Comparison of ENCODE assay signal across 19 cellular contexts in the genomic region with DNA sequence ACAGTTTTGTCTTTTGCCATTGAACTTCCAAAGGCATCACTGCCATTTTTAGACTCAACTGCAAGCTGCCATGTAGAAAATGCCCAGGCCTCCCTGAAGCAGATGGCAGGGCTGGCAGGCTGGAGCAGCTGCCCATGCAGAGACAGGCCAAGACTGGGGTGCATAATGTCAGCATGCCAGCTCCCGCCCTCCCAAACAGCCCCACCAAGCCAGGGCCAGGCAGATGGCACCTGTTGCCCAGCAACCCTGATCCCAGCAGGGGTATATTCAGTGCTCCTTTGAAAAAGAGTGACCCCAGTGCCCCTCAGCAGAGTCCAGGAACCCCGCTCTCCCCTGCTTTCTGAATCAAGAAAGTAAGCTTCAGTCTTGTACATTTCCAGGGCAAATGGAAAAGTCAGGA. TPM values are rescaled to one million over a fixed set of nuclear protein-coding genes. Genes with fewer than 3 reads are reported as not detected.
DNase-seq lines count a peak whose midpoint lies in the region; ATAC-seq and TF ChIP-seq lines count a peak whose summit lies in the region.
"Had no signal": no experiment of that assay in that cellular context is flagged by ENCODE, and none has a peak within 500 bp of the region (broad histone marks: within the 10 kb centered on the region; RNA-seq: fewer than 3 reads in every experiment).

No MANE protein-coding gene starts in this region.

- H3K27ac Mint-ChIP-seq in naive thymus-derived CD4-positive, alpha-beta T cell: no peak overlapping the region
- H3K27ac Mint-ChIP-seq in type B pancreatic cell: no peak overlapping the region
- H3K27ac Mint-ChIP-seq: IgD-negative memory B cell had no signal

- peaks cover 0 to 20% (median 11%) of the 10 kb centered on the region in 11 donors for H3K9me3 Mint-ChIP-seq in naive thymus-derived CD4-positive, alpha-beta T cell
- peaks cover 7% of the 10 kb centered on the region for H3K9me3 Mint-ChIP-seq in type B pancreatic cell

- H3K4me3 ChIP-seq in dorsolateral prefrontal cortex: peak overlapping the region in 4 of 59 donors; percentile 6 to 22 (median 12)
- H3K4me3 ChIP-seq in stomach smooth muscle (ENCODE audit: low read length in 2 of 2): peak overlapping the region in 1 of 2 donors; percentile 44
- H3K4me3 ChIP-seq in osteoblast (ENCODE audit: insufficient read depth, low read length): no peak overlapping the region
- no peak overlapping the region for H3K4me3 ChIP-seq in naive thymus-derived CD4-positive, alpha-beta T cell (ENCODE audit: low read length)
- H3K4me3 ChIP-seq: SK-N-MC, spleen had no signal

- no peaks in the 10 kb centered on the region for H3K27me3 ChIP-seq in dorsolateral prefrontal cortex
- H3K27me3 ChIP-seq in stomach smooth muscle (ENCODE audit: control insufficient read depth in 1 of 2, insufficient read depth in 2 of 2, low read length in 2 of 2): no peaks in the 10 kb centered on the region
- H3K27me3 ChIP-seq in osteoblast (ENCODE audit: insufficient read depth, low read length): no peaks in the 10 kb centered on the region
- no peaks in the 10 kb centered on the region for H3K27me3 ChIP-seq in naive thymus-derived CD4-positive, alpha-beta T cell (ENCODE audit: control insufficient read depth in 2 of 2, insufficient read depth in 2 of 2, low read length in 2 of 2)
- H3K27me3 ChIP-seq: spleen had no signal

- POLR2A ChIA-PET in naive thymus-derived CD4-positive, alpha-beta T cell (lab: Charles Lee): no interaction called here

- H3K4me2 ChIP-seq in osteoblast (ENCODE audit: insufficient read depth, low read length): no peak overlapping the region

- H3K79me2 ChIP-seq in osteoblast (ENCODE audit: insufficient read depth, low read length): no peaks in the 10 kb centered on the region

- H3K9ac ChIP-seq in stomach smooth muscle (ENCODE audit: low read length in 2 of 2): peak overlapping the region in 1 of 2 donors; percentile 39

- ATAC-seq in naive thymus-derived CD4-positive, alpha-beta T cell: no peak
- ATAC-seq: HCT116 had no signal

- TF ChIP-seq CTCF in dorsolateral prefrontal cortex (IDR thresholded peaks at IDR 0.05 in 54 of 56, conservative IDR thresholded peaks at IDR 0.05 in 2 of 56; ENCODE audit: low read depth in 1 of 56, partially characterized antibody in 56 of 56) (no peak), osteoblast (IDR thresholded peaks at IDR 0.05; ENCODE audit: extremely low read depth, low read depth, low read length) (no peak), type B pancreatic cell (conservative IDR thresholded peaks at IDR 0.05) (no peak)

- H4K20me1 ChIP-seq in osteoblast (ENCODE audit: insufficient read depth, low read length): peaks cover 2% of the 10 kb centered on the region

- DNase-seq in NCI-H345 treated with DMSO at 0.1 percent for 48 hours (lab: John Stamatoyannopoulos, UW; ENCODE audit: unreplicated experiment) (peak; percentile 21), dorsolateral prefrontal cortex (peak; percentile 31 to 95 (median 59)), medulla oblongata (ENCODE audit: extremely low spot score) (peak; percentile 51), NCI-H2196 treated with DMSO at 0.1 percent for 48 hours (lab: John Stamatoyannopoulos, UW; ENCODE audit: unreplicated experiment) (no peak), osteoblast (ENCODE audit: insufficient read length, low spot score, missing footprints) (no peak), type B pancreatic cell (ENCODE audit: extremely low spot score, unreplicated experiment) (no peak)
- no peak for DNase-seq in naive thymus-derived CD4-positive, alpha-beta T cell
- DNase-seq: activated CD4-positive, alpha-beta T cell treated with anti-CD3 and anti-CD28 coated beads for 48 hours; activated naive CD4-positive, alpha-beta T cell treated with anti-CD3 and anti-CD28 coated beads, Interleukin-2, amount 50 U/mL, for 16 hours; Caco-2; NCI-H2227 treated with DMSO at 0.1 percent for 48 hours; spleen; stimulated activated naive CD4-positive, alpha-beta T cell treated with Interleukin-2 at 50 U/mL for 16 hours had no signal

- CTCF ChIA-PET in naive thymus-derived CD4-positive, alpha-beta T cell (lab: Charles Lee): no interaction called here

- H3K36me3 Mint-ChIP-seq in naive thymus-derived CD4-positive, alpha-beta T cell: peaks cover 0 to 2% (median 0%) of the 10 kb centered on the region in 5 donors
- no peaks in the 10 kb centered on the region for H3K36me3 Mint-ChIP-seq in type B pancreatic cell
- H3K36me3 Mint-ChIP-seq: IgD-negative memory B cell had no signal

- H3K4me1 Mint-ChIP-seq in naive thymus-derived CD4-positive, alpha-beta T cell: peaks cover 0 to 13% (median 0%) of the 10 kb centered on the region in 7 donors
- H3K4me1 Mint-ChIP-seq in type B pancreatic cell (ENCODE audit: unreplicated experiment): peaks cover 21% of the 10 kb centered on the region
- H3K4me1 Mint-ChIP-seq: IgD-negative memory B cell had no signal

- H2AFZ ChIP-seq in osteoblast (ENCODE audit: low read length): no peak overlapping the region

- intact Hi-C loops in dorsolateral prefrontal cortex (cut with DNase I): no loop called here
- intact Hi-C loops in naive thymus-derived CD4-positive, alpha-beta T cell (cut with micrococcal nuclease): no loop called here

- peaks cover 40% of the 10 kb centered on the region for H3K4me1 ChIP-seq in stomach smooth muscle (ENCODE audit: control insufficient read depth, insufficient read depth, low read length)
- no peaks in the 10 kb centered on the region for H3K4me1 ChIP-seq in osteoblast (ENCODE audit: insufficient read depth, low read length)
- no peaks in the 10 kb centered on the region for H3K4me1 ChIP-seq in naive thymus-derived CD4-positive, alpha-beta T cell (ENCODE audit: control insufficient read depth in 2 of 2, insufficient read depth in 2 of 2, low read length in 2 of 2)
- H3K4me1 ChIP-seq: Caco-2 had no signal

- H3K27me3 Mint-ChIP-seq in naive thymus-derived CD4-positive, alpha-beta T cell: peaks cover 0 to 10% (median 0%) of the 10 kb centered on the region in 5 donors
- H3K27me3 Mint-ChIP-seq in type B pancreatic cell: peaks cover 16% of the 10 kb centered on the region

- H3K4me3 Mint-ChIP-seq in naive thymus-derived CD4-positive, alpha-beta T cell: no peak overlapping the region
- H3K4me3 Mint-ChIP-seq in type B pancreatic cell: no peak overlapping the region
- H3K4me3 Mint-ChIP-seq: IgD-negative memory B cell had no signal

- H3K36me3 ChIP-seq in stomach smooth muscle (ENCODE audit: control insufficient read depth in 2 of 2, insufficient read depth in 2 of 2, low read length in 2 of 2) (peaks cover 0 to 3% of the 10 kb centered on the region in 2 donors), osteoblast (ENCODE audit: insufficient read depth, low read length) (no peaks in the 10 kb centered on the region)
- no peaks in the 10 kb centered on the region for H3K36me3 ChIP-seq in naive thymus-derived CD4-positive, alpha-beta T cell (ENCODE audit: control insufficient read depth in 2 of 3, insufficient read depth in 3 of 3, low read length in 3 of 3)
- H3K36me3 ChIP-seq: spleen had no signal

- H3K9me3 ChIP-seq in stomach smooth muscle (ENCODE audit: control insufficient read depth in 2 of 2, low read length in 2 of 2) (no peaks in the 10 kb centered on the region), osteoblast (ENCODE audit: low read depth, low read length) (no peaks in the 10 kb centered on the region)
- H3K9me3 ChIP-seq in naive thymus-derived CD4-positive, alpha-beta T cell (ENCODE audit: control insufficient read depth in 2 of 3, low read length in 3 of 3): peaks cover 0 to 10% (median 0%) of the 10 kb centered on the region in 3 experiments

- H3K27ac ChIP-seq in dorsolateral prefrontal cortex: peak overlapping the region; percentile 31 to 89 (median 78)
- H3K27ac ChIP-seq in stomach smooth muscle (ENCODE audit: low read length): peak overlapping the region; percentile 78
- H3K27ac ChIP-seq in osteoblast (ENCODE audit: low read depth, low read length): no peak overlapping the region
- H3K27ac ChIP-seq in naive thymus-derived CD4-positive, alpha-beta T cell (ENCODE audit: low read depth, low read length): no peak overlapping the region
- H3K27ac ChIP-seq: SK-N-MC had no signal

RNA-seq across cellular contexts. Expression of gene VSTM4, which starts 32.6 kb away (rescaled TPM):
- total RNA-seq in dorsolateral prefrontal cortex (10 to 100 TPM in 89 of 120 experiments, 1 to 10 TPM in 31; 7.3 to 17.4 (median 11.3) TPM), osteoblast (10.1 and 14.1 TPM in 2 replicates), type B pancreatic cell (ENCODE audit: low replicate concordance) (0.12 and 2.6 TPM in 2 replicates)
- total RNA-seq in naive thymus-derived CD4-positive, alpha-beta T cell: under 1 TPM in 1 of 5 experiments, not detected in 4; 0.12 TPM
- polyA plus RNA-seq in naive thymus-derived CD4-positive, alpha-beta T cell: not detected
- total RNA-seq: Caco-2 had no signal
- polyA plus RNA-seq: IgD-negative memory B cell had no signal

RNA-seq across cellular contexts. Expression of gene FAM170B, which starts 51.1 kb away (rescaled TPM):
- total RNA-seq in dorsolateral prefrontal cortex: under 1 TPM in 8 of 120 experiments, not detected in 112; 0.32 to 0.46 (median 0.36) TPM
- not detected in 2 replicates for total RNA-seq in osteoblast
- total RNA-seq in naive thymus-derived CD4-positive, alpha-beta T cell: under 1 TPM in 1 of 5 experiments, not detected in 4; 0.15 TPM
- polyA plus RNA-seq in naive thymus-derived CD4-positive, alpha-beta T cell: not detected
- total RNA-seq in type B pancreatic cell (ENCODE audit: low replicate concordance): not detected in 2 replicates
- total RNA-seq: bronchial epithelial cell, Caco-2, fibroblast of villous mesenchyme, spleen had no signal
- polyA plus RNA-seq: IgD-negative memory B cell had no signal

Comparison
In these comparisons a context has a peak if more than half of its experiments do, and no peak if none do; other contexts are left out.
1. DNase-seq: peak in NCI-H345 treated with DMSO at 0.1 percent for 48 hours (single experiment), dorsolateral prefrontal cortex (10 of 10) and medulla oblongata (single experiment); none in NCI-H2196 treated with DMSO at 0.1 percent for 48 hours (single experiment), osteoblast (single experiment), naive thymus-derived CD4-positive, alpha-beta T cell (0 of 9) and type B pancreatic cell (single experiment).
2. H3K27ac ChIP-seq: peak in dorsolateral prefrontal cortex (59 of 59) and stomach smooth muscle (single experiment); none in osteoblast (single experiment) and naive thymus-derived CD4-positive, alpha-beta T cell (single experiment).